Comparison of ENCODE assay signal across 7 cellular contexts in genomic region chr9:33263131-33263935, GRCh38. TPM values are rescaled to one million over a fixed set of nuclear protein-coding genes. Genes with fewer than 3 reads are reported as not detected.
DNase-seq lines count a peak whose midpoint lies in the region; ATAC-seq and TF ChIP-seq lines count a peak whose summit lies in the region.

No MANE protein-coding gene starts in this region.

- peak overlapping the region; percentile 98 for H3K4me3 Mint-ChIP-seq in type B pancreatic cell

- peak overlapping the region; percentile 86 for H3K4me3 ChIP-seq in GM08714 (ENCODE audit: low read length)

- TF ChIP-seq CTCF in type B pancreatic cell (conservative IDR thresholded peaks at IDR 0.05), result no peak

- H3K4me1 Mint-ChIP-seq in type B pancreatic cell (ENCODE audit: unreplicated experiment), result peaks cover 17% of the 10 kb centered on the region

- peak; percentile 4 for ATAC-seq in HG02588 (IDR thresholded peaks at IDR 0.05; ENCODE audit: unreplicated experiment)

- no peaks in the 10 kb centered on the region for H3K27me3 Mint-ChIP-seq in type B pancreatic cell

- DNase-seq in RPMI7951 (ENCODE audit: low read depth) (peak; percentile 22), dermis blood vessel endothelial cell (peak; percentile 74), medulla oblongata (ENCODE audit: extremely low spot score) (peak; percentile 45), type B pancreatic cell (ENCODE audit: extremely low spot score, unreplicated experiment) (no peak), NCI-H446 treated with DMSO at 0.1 percent for 48 hours (lab: John Stamatoyannopoulos, UW) (no peak)

- peaks cover 19% of the 10 kb centered on the region for H3K36me3 Mint-ChIP-seq in type B pancreatic cell

- H3K9me3 Mint-ChIP-seq in type B pancreatic cell, result no peaks in the 10 kb centered on the region

- H3K27ac Mint-ChIP-seq in type B pancreatic cell, result peak overlapping the region; percentile 89

RNA-seq across cellular contexts. Expression of gene BAG1, which starts 1.2 kb away (rescaled TPM):
- total RNA-seq in RPMI7951 (2014; rRNA removed; shearing (Covaris generic)), result 19.9 and 34.0 TPM in 2 replicates
- total RNA-seq in dermis blood vessel endothelial cell, result 39.7 and 48.3 TPM in 2 replicates
- total RNA-seq in type B pancreatic cell (ENCODE audit: low replicate concordance), result 92.6 and 113 TPM in 2 replicates

RNA-seq across cellular contexts. Expression of gene CHMP5, which starts 1.5 kb away (rescaled TPM):
- total RNA-seq in RPMI7951 (2014; rRNA removed; shearing (Covaris generic)), result 135 and 143 TPM in 2 replicates
- total RNA-seq in dermis blood vessel endothelial cell (106 and 116 TPM in 2 replicates), type B pancreatic cell (ENCODE audit: low replicate concordance) (51.4 and 53.7 TPM in 2 replicates)

RNA-seq across cellular contexts. Expression of gene SPINK4, which starts 23.4 kb away (rescaled TPM):
- not detected in 2 replicates for total RNA-seq in RPMI7951 (2014; rRNA removed; shearing (Covaris generic))
- not detected in 2 replicates for total RNA-seq in dermis blood vessel endothelial cell
- not detected in 2 replicates for total RNA-seq in type B pancreatic cell (ENCODE audit: low replicate concordance)

RNA-seq across cellular contexts. Expression of gene NFX1, which starts 27.0 kb away (rescaled TPM):
- 14.0 and 16.3 TPM in 2 replicates for total RNA-seq in RPMI7951 (2014; rRNA removed; shearing (Covaris generic))
- total RNA-seq in dermis blood vessel endothelial cell, result 14.5 and 17.7 TPM in 2 replicates
- total RNA-seq in type B pancreatic cell (ENCODE audit: low replicate concordance), result 34.1 and 36.4 TPM in 2 replicates

Comparison
In these comparisons a context has a peak if more than half of its experiments do, and no peak if none do; other contexts are left out.
1. DNase-seq: peak in RPMI7951 (single experiment), dermis blood vessel endothelial cell (single experiment) and medulla oblongata (single experiment); none in type B pancreatic cell (single experiment) and NCI-H446 treated with DMSO at 0.1 percent for 48 hours (single experiment).